In genomic region chr3:171967932-171968678, GRCh38 we compare ENCODE assay signal across 11 cellular contexts.
DNase-seq lines count a peak whose midpoint lies in the region; TF ChIP-seq lines count a peak whose summit lies in the region.
"Had no signal": no experiment of that assay in that cellular context is flagged by ENCODE, and none has a peak within 500 bp of the region (broad histone marks: within the 10 kb centered on the region; RNA-seq: fewer than 3 reads in every experiment).

No MANE protein-coding gene starts in this region.

- DNase-seq in MCF 10A (ENCODE audit: unreplicated experiment) (no peak), breast epithelium (ENCODE audit: low spot score in 2 of 2) (no peak), coronary artery (ENCODE audit: low spot score) (no peak), left kidney (ENCODE audit: low read depth, low spot score) (peak; percentile 41), endothelial cell (ENCODE audit: low spot score) (no peak), DMS153 treated with DMSO at 0.1 percent for 48 hours (lab: John Stamatoyannopoulos, UW; ENCODE audit: unreplicated experiment) (no peak), SHP77 (lab: John Stamatoyannopoulos, UW) (no peak)
- DNase-seq: activated CD8-positive, alpha-beta memory T cell treated with anti-CD3 and anti-CD28 coated beads for 24 hours; activated naive CD8-positive, alpha-beta T cell treated with anti-CD3 and anti-CD28 coated beads, Interleukin-2, amount 10 ng/mL, durations not matched to agents 7 days and 5 days; NCI-H1436 treated with DMSO at 0.1 percent for 48 hours had no signal

- H3K9me3 ChIP-seq in breast epithelium (no peaks in the 10 kb centered on the region), subcutaneous abdominal adipose tissue (ENCODE audit: control insufficient read depth in 5 of 5, low read length in 5 of 5) (no peaks in the 10 kb centered on the region)

- H3K36me3 ChIP-seq in breast epithelium (no peaks in the 10 kb centered on the region), subcutaneous abdominal adipose tissue (ENCODE audit: control insufficient read depth in 5 of 5, insufficient read depth in 5 of 5, low read length in 5 of 5) (no peaks in the 10 kb centered on the region)

- peaks cover 16% of the 10 kb centered on the region for H3K4me1 Mint-ChIP-seq in MCF 10A (ENCODE audit: insufficient read depth, unreplicated experiment)
- H3K4me1 Mint-ChIP-seq in endothelial cell (ENCODE audit: unreplicated experiment) = peaks cover 21% of the 10 kb centered on the region

- intact Hi-C loops in MCF 10A (cut with micrococcal nuclease) (no loop called here), breast epithelium (cut with DNase I; ENCODE audit: low total_unique reads) (no loop called here)

- H3K27ac ChIP-seq in breast epithelium = peak overlapping the region in 1 of 2 donors; percentile 56
- H3K27ac ChIP-seq in coronary artery = peak overlapping the region; percentile 15 to 30
- H3K27ac ChIP-seq in subcutaneous abdominal adipose tissue (ENCODE audit: low read depth, low read length) = peak overlapping the region; percentile 70

- no peak for TF ChIP-seq CTCF in MCF 10A (IDR thresholded peaks at IDR 0.05; ENCODE audit: unreplicated experiment)
- no peak for TF ChIP-seq CTCF in breast epithelium (IDR thresholded peaks at IDR 0.05)
- no peak for TF ChIP-seq CTCF in coronary artery (IDR thresholded peaks at IDR 0.05)
- TF ChIP-seq CTCF in endothelial cell (IDR thresholded peaks at IDR 0.05; ENCODE audit: unreplicated experiment) = no peak

- H3K9ac ChIP-seq in subcutaneous abdominal adipose tissue (ENCODE audit: low read length in 5 of 5) = no peak overlapping the region

- peak overlapping the region; percentile 40 for H3K27ac Mint-ChIP-seq in MCF 10A (ENCODE audit: low read depth, unreplicated experiment)
- H3K27ac Mint-ChIP-seq in endothelial cell (ENCODE audit: unreplicated experiment) = no peak overlapping the region
- H3K27ac Mint-ChIP-seq: activated naive CD8-positive, alpha-beta T cell treated with anti-CD3 and anti-CD28 coated beads, Interleukin-2, amount 10 ng/mL, durations not matched to agents 7 days and 5 days had no signal

- no TSS peak for BruUV-seq in MCF 10A (replicated peaks; lab: Mats Ljungman, UMichigan)

- H3K4me3 Mint-ChIP-seq in MCF 10A (ENCODE audit: unreplicated experiment) (no peak overlapping the region), endothelial cell (ENCODE audit: unreplicated experiment) (no peak overlapping the region)
- H3K4me3 Mint-ChIP-seq: activated naive CD8-positive, alpha-beta T cell treated with anti-CD3 and anti-CD28 coated beads, Interleukin-2, amount 10 ng/mL, durations not matched to agents 7 days and 5 days had no signal

- CTCF ChIA-PET in MCF 10A (lab: Yijun Ruan, JAX) = interaction anchor here (0.8 to 0.9 kb wide), 2 partner anchors 9 to 16 kb away, joined by 3 read pairs; no protein-coding TSS in a partner anchor

- H3K36me3 Mint-ChIP-seq in MCF 10A (ENCODE audit: insufficient read depth, unreplicated experiment) = peaks cover 4% of the 10 kb centered on the region
- H3K36me3 Mint-ChIP-seq in endothelial cell (ENCODE audit: low read depth, unreplicated experiment) = no peaks in the 10 kb centered on the region
- H3K36me3 Mint-ChIP-seq: activated naive CD8-positive, alpha-beta T cell treated with anti-CD3 and anti-CD28 coated beads, Interleukin-2, amount 10 ng/mL, durations not matched to agents 7 days and 5 days had no signal

- POLR2A ChIA-PET in MCF 10A (lab: Yijun Ruan, JAX) = interaction anchor here (0.6 to 0.8 kb wide), 2 partner anchors 12 to 73 kb away, joined by 3 read pairs; no protein-coding TSS in a partner anchor

- no peaks in the 10 kb centered on the region for H3K9me3 Mint-ChIP-seq in MCF 10A (ENCODE audit: unreplicated experiment)
- H3K9me3 Mint-ChIP-seq in endothelial cell (ENCODE audit: unreplicated experiment) = no peaks in the 10 kb centered on the region

- no peak overlapping the region for H3K4me3 ChIP-seq in breast epithelium
- H3K4me3 ChIP-seq in coronary artery = no peak overlapping the region
- no peak overlapping the region for H3K4me3 ChIP-seq in subcutaneous abdominal adipose tissue (ENCODE audit: low read depth in 1 of 5, low read length in 5 of 5)

- H3K27me3 ChIP-seq in breast epithelium (no peaks in the 10 kb centered on the region), subcutaneous abdominal adipose tissue (ENCODE audit: control insufficient read depth in 5 of 5, insufficient read depth in 4 of 5, low read length in 5 of 5) (no peaks in the 10 kb centered on the region)

- H3K4me1 ChIP-seq in breast epithelium = peaks cover 5 to 8% of the 10 kb centered on the region in 2 donors
- peaks cover 10 to 44% (median 40%) of the 10 kb centered on the region in 5 donors for H3K4me1 ChIP-seq in subcutaneous abdominal adipose tissue (ENCODE audit: control insufficient read depth in 5 of 5, insufficient read depth in 5 of 5, low read length in 5 of 5)

- no peak for TF ChIP-seq POLR2A in breast epithelium (IDR thresholded peaks at IDR 0.05)

- H3K27me3 Mint-ChIP-seq in MCF 10A (ENCODE audit: insufficient read depth, unreplicated experiment) (no peaks in the 10 kb centered on the region), endothelial cell (ENCODE audit: unreplicated experiment) (peaks cover 4% of the 10 kb centered on the region)
- H3K27me3 Mint-ChIP-seq: activated naive CD8-positive, alpha-beta T cell treated with anti-CD3 and anti-CD28 coated beads, Interleukin-2, amount 10 ng/mL, durations not matched to agents 7 days and 5 days had no signal
